ENCODE assay signal across 29 cellular contexts in the genomic region with DNA sequence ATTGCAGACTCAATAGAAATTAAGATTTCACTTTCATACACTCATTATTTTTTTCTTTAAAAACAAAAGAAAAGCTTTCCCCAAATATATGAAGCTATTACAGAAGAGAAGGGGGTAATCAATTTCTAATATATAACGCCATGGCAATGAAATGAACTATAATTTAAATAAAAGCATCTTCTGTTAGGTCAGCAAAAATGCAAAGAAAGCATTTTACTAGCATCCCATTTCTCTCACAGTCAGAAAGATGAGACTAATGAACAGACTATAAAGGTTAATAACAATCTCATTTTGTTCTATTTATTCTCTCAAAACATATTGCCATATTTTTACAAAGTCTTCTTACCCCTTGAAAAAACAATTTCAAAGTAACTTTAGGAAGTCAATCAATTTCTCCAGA.
"Had no signal": no experiment of that assay in that cellular context is flagged by ENCODE, and none has a peak within 500 bp of the region (broad histone marks: within the 10 kb centered on the region; RNA-seq: fewer than 3 reads in every experiment).

No MANE protein-coding gene starts in this region.

- DNase-seq: colonic mucosa; cortex of kidney; dermis blood vessel endothelial cell; dorsolateral prefrontal cortex; effector CD4-positive, alpha-beta T cell; effector CD8-positive, alpha-beta T cell; effector memory CD4-positive, alpha-beta T cell; effector memory CD8-positive, alpha-beta T cell; endodermal cell; erythroblast; esophagus squamous epithelium; foreskin fibroblast; foreskin keratinocyte; foreskin melanocyte; gastrocnemius medialis; glutamatergic neuron; head of caudate nucleus; heart left ventricle; heart right ventricle had no signal

- FAIRE-seq: colon, endometrium, endothelial cell of umbilical vein, frontal cortex had no signal

- ATAC-seq: effector memory CD8-positive, alpha-beta T cell; esophagus mucosa; foreskin keratinocyte; gastrocnemius medialis; gastroesophageal sphincter; heart left ventricle; heart right ventricle had no signal

- H3K27ac ChIP-seq: colonic mucosa, coronary artery, dorsolateral prefrontal cortex, epithelial cell of prostate, esophagus muscularis mucosa, esophagus squamous epithelium, foreskin keratinocyte, gastrocnemius medialis, gastroesophageal sphincter, heart left ventricle, heart right ventricle had no signal

- H3K4me1 Mint-ChIP-seq: endodermal cell had no signal

- H3K27me3 ChIP-seq: colonic mucosa, esophagus muscularis mucosa, esophagus squamous epithelium, foreskin keratinocyte, gastrocnemius medialis, gastroesophageal sphincter had no signal

- H3K9me3 ChIP-seq: colonic mucosa, esophagus muscularis mucosa, esophagus squamous epithelium, gastrocnemius medialis, gastroesophageal sphincter, heart left ventricle, heart right ventricle had no signal

- H3K9me3 Mint-ChIP-seq: endodermal cell had no signal

- H3K27ac Mint-ChIP-seq: dendritic cell treated with granulocyte-macrophage colony-stimulating factor and Interleukin-4, amounts not matched to agents 40 ng/mL and 50 ng/mL, for 4 days; effector memory CD8-positive, alpha-beta T cell; endodermal cell had no signal

- H3K4me1 ChIP-seq: colonic mucosa, esophagus muscularis mucosa, esophagus squamous epithelium, foreskin keratinocyte, gastrocnemius medialis, gastroesophageal sphincter, heart left ventricle, heart right ventricle had no signal

- H3K4me3 Mint-ChIP-seq: dendritic cell treated with granulocyte-macrophage colony-stimulating factor and Interleukin-4, amounts not matched to agents 40 ng/mL and 50 ng/mL, for 4 days; effector memory CD8-positive, alpha-beta T cell; endodermal cell had no signal

- H3K4me3 ChIP-seq: colonic mucosa, coronary artery, dorsolateral prefrontal cortex, esophagus muscularis mucosa, esophagus squamous epithelium, gastrocnemius medialis, gastroesophageal sphincter, heart left ventricle, heart right ventricle had no signal

- H3K36me3 ChIP-seq: colonic mucosa, esophagus muscularis mucosa, esophagus squamous epithelium, gastrocnemius medialis, gastroesophageal sphincter, heart left ventricle, heart right ventricle had no signal

- H3K27me3 Mint-ChIP-seq: dendritic cell treated with granulocyte-macrophage colony-stimulating factor and Interleukin-4, amounts not matched to agents 40 ng/mL and 50 ng/mL, for 4 days; effector memory CD8-positive, alpha-beta T cell had no signal
